In the genomic region with DNA sequence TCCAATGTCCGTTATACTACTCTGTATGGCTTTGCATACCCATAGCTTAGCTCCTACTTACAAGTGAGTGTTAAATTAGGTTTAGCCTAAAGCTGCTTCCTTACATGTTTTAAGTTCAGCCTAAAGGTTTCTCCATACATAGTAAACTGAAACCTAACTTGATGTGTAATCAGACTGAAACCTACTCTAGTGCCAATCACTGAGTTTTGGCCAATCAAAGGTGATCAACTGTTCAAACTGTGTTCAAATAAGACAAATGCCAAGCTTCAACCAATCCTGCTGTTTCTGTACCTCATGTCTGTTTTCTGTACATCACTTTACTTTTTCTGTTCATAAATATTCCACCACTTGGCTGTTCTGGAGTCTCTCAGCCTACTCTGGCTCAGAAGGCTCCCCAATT, we compare ENCODE assay signal across 17 cellular contexts. TPM values are rescaled to one million over a fixed set of nuclear protein-coding genes. Genes with fewer than 3 reads are reported as not detected.
"Had no signal": no experiment of that assay in that cellular context is flagged by ENCODE, and none has a peak within 500 bp of the region (broad histone marks: within the 10 kb centered on the region; RNA-seq: fewer than 3 reads in every experiment).

No MANE protein-coding gene starts in this region.

- H3K79me2 ChIP-seq: parathyroid adenoma had no signal

- FAIRE-seq: astrocyte, TTC549 had no signal

- H3K27ac ChIP-seq: cardiac muscle cell, dorsolateral prefrontal cortex, gastrocnemius medialis, heart right ventricle, neutrophil, parathyroid adenoma had no signal

- H3K9ac ChIP-seq: parathyroid adenoma had no signal

- H3K9me3 ChIP-seq: gastrocnemius medialis, heart right ventricle, neutrophil had no signal

- H3K36me3 ChIP-seq: cardiac muscle cell, gastrocnemius medialis, heart right ventricle, neutrophil had no signal

- H3K4me3 ChIP-seq: cardiac muscle cell, dorsolateral prefrontal cortex, gastrocnemius medialis, heart right ventricle had no signal

- H3K4me1 ChIP-seq: parathyroid adenoma had no signal

- ATAC-seq: gastrocnemius medialis, heart right ventricle, natural killer cell, WTC11 had no signal

- H3K9me3 Mint-ChIP-seq: activated CD4-positive, alpha-beta T cell treated with anti-CD3 and anti-CD28 coated beads, Interleukin-2, amount 10 ng/mL, durations not matched to agents 7 days and 5 days; activated naive CD4-positive, alpha-beta T cell treated with anti-CD3 and anti-CD28 coated beads for 36 hours; activated T-helper 2 cell treated with anti-CD3 and anti-CD28 coated beads, Interferon-gamma antibody, Interleukin-2, Interleukin-4, amounts not matched to agents 10 μg/mL and 5 μg/mL and 100 μg/mL, durations not matched to agents 14 hours and 24 hours and 36 hours; natural killer cell had no signal

- H3K27me3 ChIP-seq: cardiac muscle cell, dorsolateral prefrontal cortex, gastrocnemius medialis, heart right ventricle had no signal

- H3K27ac Mint-ChIP-seq: activated CD4-positive, alpha-beta T cell treated with anti-CD3 and anti-CD28 coated beads, Interleukin-2, amount 10 ng/mL, durations not matched to agents 7 days and 5 days; activated naive CD4-positive, alpha-beta T cell treated with anti-CD3 and anti-CD28 coated beads for 36 hours; activated T-helper 2 cell treated with anti-CD3 and anti-CD28 coated beads, Interferon-gamma antibody, Interleukin-2, Interleukin-4, amounts not matched to agents 10 μg/mL and 5 μg/mL and 100 μg/mL, durations not matched to agents 14 hours and 24 hours and 36 hours; natural killer cell; WTC11 had no signal

- H3K4me3 Mint-ChIP-seq: activated CD4-positive, alpha-beta T cell treated with anti-CD3 and anti-CD28 coated beads, Interleukin-2, amount 10 ng/mL, durations not matched to agents 7 days and 5 days; activated naive CD4-positive, alpha-beta T cell treated with anti-CD3 and anti-CD28 coated beads for 36 hours; natural killer cell; WTC11 had no signal

- H2AFZ ChIP-seq: parathyroid adenoma had no signal

- DNase-seq: activated CD4-positive, alpha-beta T cell treated with anti-CD3 and anti-CD28 coated beads, Interleukin-2, amount 10 ng/mL, durations not matched to agents 7 days and 5 days; activated naive CD4-positive, alpha-beta T cell treated with anti-CD3 and anti-CD28 coated beads for 36 hours; activated T-cell treated with anti-CD3 and anti-CD28 coated beads for 4 hours; dorsolateral prefrontal cortex; erythroblast; gastrocnemius medialis; heart right ventricle; mesendoderm; natural killer cell; stimulated activated CD4-positive, alpha-beta T cell treated with anti-CD3 and anti-CD28 coated beads, Interleukin-1b, Interleukin-23, amount 100 ng/mL, for 48 hours had no signal

- H3K36me3 Mint-ChIP-seq: natural killer cell, WTC11 had no signal

RNA-seq across cellular contexts. Expression of a gene that starts 20.0 kb away (rescaled TPM):
- polyA plus RNA-seq: cardiac muscle cell had no signal

RNA-seq across cellular contexts. Expression of a gene that starts 48.5 kb away (rescaled TPM):
- total RNA-seq: cardiac muscle cell had no signal
- polyA plus RNA-seq: cardiac muscle cell had no signal
